Comparison of ENCODE assay signal across 8 cellular contexts in the genomic region with DNA sequence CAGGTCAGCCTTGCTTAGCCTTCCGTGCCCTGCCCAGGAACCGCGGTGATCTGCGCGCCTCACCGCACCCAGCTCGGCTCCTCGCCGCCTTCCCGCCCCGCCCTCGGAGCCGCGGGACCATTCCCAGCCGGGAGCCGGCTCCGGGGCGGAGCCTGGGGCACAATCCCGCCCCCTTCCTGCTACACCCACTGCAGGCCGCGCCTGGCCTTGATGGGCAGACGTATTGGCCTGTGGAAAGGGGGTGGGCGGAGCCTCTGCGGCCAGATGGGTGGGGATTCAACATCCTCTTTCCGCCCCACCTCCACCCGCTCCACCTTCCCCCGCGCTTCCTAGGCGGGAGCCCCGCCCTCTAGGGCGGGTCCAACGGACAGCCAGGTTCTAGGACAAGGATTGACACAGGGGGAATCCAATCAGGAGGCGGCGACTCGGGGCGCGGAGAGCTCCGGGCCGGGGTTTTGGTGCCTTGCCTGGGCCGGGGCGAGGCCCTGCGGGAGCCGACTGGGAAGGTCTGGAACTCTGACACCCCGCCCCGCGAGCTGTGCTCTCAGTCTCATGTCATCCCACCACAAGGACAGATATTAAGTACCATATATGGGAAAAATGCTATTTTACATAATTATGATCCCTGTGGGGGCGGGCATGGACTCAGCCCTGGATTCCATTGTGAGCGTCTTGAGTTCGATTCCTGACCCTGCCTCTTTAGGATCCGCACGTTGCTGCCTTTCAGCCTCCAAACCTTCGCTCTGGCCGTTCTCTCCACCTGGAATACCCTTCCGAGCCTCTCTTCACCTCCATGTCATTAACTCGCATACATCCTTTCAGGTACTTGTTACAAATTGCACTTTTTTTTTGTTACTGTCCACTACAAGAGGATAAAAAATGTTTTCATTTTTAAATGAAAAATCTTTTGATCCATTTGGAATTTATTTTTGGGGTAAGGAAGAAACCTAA. TPM values are rescaled to one million over a fixed set of nuclear protein-coding genes. Genes with fewer than 3 reads are reported as not detected.
DNase-seq lines count a peak whose midpoint lies in the region; ATAC-seq and TF ChIP-seq lines count a peak whose summit lies in the region.

MYH9 (minus strand) TSS at position 54 of the 951 bp plus-strand sequence. CDS start 38,731 bp downstream, outside the sequence.

- H3K4me1 ChIP-seq in HUES64 (ENCODE audit: insufficient read depth, low read length) (peaks cover 15% of the 10 kb centered on the region), OCI-LY1 (ENCODE audit: insufficient read depth, low read length, severe bottlenecking) (peaks cover 48% of the 10 kb centered on the region)

- H3K9me3 ChIP-seq in HUES64 (ENCODE audit: insufficient read depth, low read depth, low read length) (no peaks in the 10 kb centered on the region), OCI-LY1 (ENCODE audit: low read length) (no peaks in the 10 kb centered on the region)

- no peak within 1 kb of the TSS for H2AFZ ChIP-seq in OCI-LY1 (ENCODE audit: low read length)

- H3K9ac ChIP-seq in HUES64 (ENCODE audit: low read depth, low read length) (peak within 1 kb of the TSS; percentile 90), OCI-LY1 (ENCODE audit: low read length) (peak within 1 kb of the TSS; percentile 79)

- in situ Hi-C loops in Caki2 (cut with HindIII; ENCODE audit: low pct_unique_long_range_greater_than_20kb, low sequenced_read_pairs) (no loop called here), endometrial microvascular endothelial cells (cut with HindIII; ENCODE audit: inconsistent ontology term, low pct_unique_long_range_greater_than_20kb, low sequenced_read_pairs) (no loop called here)

- peak; percentile 70 for ATAC-seq in GM21423 (IDR thresholded peaks at IDR 0.05; ENCODE audit: unreplicated experiment)

- no peak for TF ChIP-seq CTCF in OCI-LY1 (IDR thresholded peaks at IDR 0.05; ENCODE audit: low read length)

- H3K27me3 ChIP-seq in HUES64 (ENCODE audit: insufficient read depth, low read length), result no peaks in the 10 kb centered on the region
- no peaks in the 10 kb centered on the region for H3K27me3 ChIP-seq in OCI-LY1 (ENCODE audit: insufficient read depth, low read length)

- H3K9me2 ChIP-seq in OCI-LY1 (ENCODE audit: low read depth, low read length), result no peaks in the 10 kb centered on the region

- peaks cover 10% of the 10 kb centered on the region; the same call in 1 of the 2 replicates for H3F3A ChIP-seq in OCI-LY1 (ENCODE audit: insufficient read depth, low read length)

- H3K79me2 ChIP-seq in OCI-LY1 (ENCODE audit: insufficient read depth, low read length), result peaks cover 33% of the 10 kb centered on the region

- DNase-seq in Caki2 (ENCODE audit: low read depth) (peak; percentile 100), mesenteric fat pad (ENCODE audit: low spot score) (peak; percentile 100)
- peak; percentile 99 for DNase-seq in activated CD8-positive, alpha-beta memory T cell treated with anti-CD3 and anti-CD28 coated beads, Interleukin-2, amount 50 U/mL, for 4 hours
- DNase-seq in stimulated activated CD8-positive, alpha-beta memory T cell treated with anti-CD3 and anti-CD28 coated beads, Interleukin-15, amount 100 ng/mL, for 24 hours (ENCODE audit: low read depth), result peak; percentile 90

- WGBS in HUES64, result 3% methylated on average over 47 of the region's 55 CpGs

- H3K4me2 ChIP-seq in OCI-LY1 (ENCODE audit: low read length), result peak within 1 kb of the TSS; percentile 87

- H3K4me3 ChIP-seq in HUES64 (ENCODE audit: low read length) (peak within 1 kb of the TSS; percentile 80), OCI-LY1 (ENCODE audit: low read depth, low read length, poor library complexity, severe bottlenecking) (peak within 1 kb of the TSS; percentile 79)

- H3K36me3 ChIP-seq in HUES64 (ENCODE audit: insufficient read depth, low read length), result peaks cover 2% of the 10 kb centered on the region; the same call in 1 of the 2 replicates
- H3K36me3 ChIP-seq in OCI-LY1 (ENCODE audit: insufficient read depth, low read length), result peaks cover 15% of the 10 kb centered on the region; the same call in 1 of the 2 replicates

- H4K20me1 ChIP-seq in OCI-LY1 (ENCODE audit: insufficient read depth, low read length), result no peaks in the 10 kb centered on the region

- H3K27ac ChIP-seq in HUES64 (ENCODE audit: low read depth, low read length), result peak within 1 kb of the TSS; percentile 92; the same call in 1 of the 2 replicates
- peak within 1 kb of the TSS; percentile 94 for H3K27ac ChIP-seq in OCI-LY1 (ENCODE audit: low read depth, low read length, poor library complexity, severe bottlenecking)

RNA-seq across cellular contexts. Expression of gene MYH9, which starts in this region (rescaled TPM):
- total RNA-seq in Caki2 (2014; rRNA removed; shearing (Covaris generic); ENCODE audit: low replicate concordance), result 412 and 414 TPM in 2 replicates
- 117 TPM for polyA plus RNA-seq in HUES64 (2013, experiment 1 of 2)
- 121 TPM for polyA plus RNA-seq in HUES64 (2013, experiment 2 of 2)
- total RNA-seq in endometrial microvascular endothelial cells (ENCODE audit: inconsistent ontology term) (887 TPM), mesenteric fat pad (673 TPM)

Comparison
In these comparisons a context has a peak if more than half of its experiments do, and no peak if none do; other contexts are left out.
1. Peak in every context shown above with its lines: DNase-seq, ATAC-seq, H3K4me3 ChIP-seq and H3K27ac ChIP-seq.